26 cellular contexts compared by ENCODE assay signal in genomic region chr3:40679289-40679688, GRCh38.
"Had no signal": no experiment of that assay in that cellular context is flagged by ENCODE, and none has a peak within 500 bp of the region (broad histone marks: within the 10 kb centered on the region; RNA-seq: fewer than 3 reads in every experiment).

No MANE protein-coding gene starts in this region.

- DNase-seq: effector CD4-positive, alpha-beta T cell; endodermal cell; esophagus squamous epithelium; foreskin fibroblast; hippocampal formation; left colon; left ventricle myocardium superior; mucosa of descending colon; naive thymus-derived CD8-positive, alpha-beta T cell; posterior cingulate gyrus; spleen; stimulated activated CD4-positive, alpha-beta T cell treated with anti-CD3 and anti-CD28 coated beads, Interleukin-15, amount 100 ng/mL, for 24 hours; stimulated activated CD4-positive, alpha-beta T cell treated with anti-CD3 and anti-CD28 coated beads, Interleukin-1b, Interleukin-23, amount 100 ng/mL, for 48 hours; stimulated activated CD4-positive, alpha-beta T cell treated with anti-CD3 and anti-CD28 coated beads, Interleukin-4, amount 100 ng/mL, for 24 hours; stimulated activated naive CD4-positive, alpha-beta T cell; stomach; substantia nigra; transverse colon had no signal

- H3K4me3 ChIP-seq: coronary artery, esophagus squamous epithelium, gastroesophageal sphincter, lung, mucosa of descending colon, spleen, stomach, thoracic aorta, transverse colon had no signal

- H3K4me3 Mint-ChIP-seq: endodermal cell; naive thymus-derived CD8-positive, alpha-beta T cell had no signal

- H3K9me3 ChIP-seq: gastroesophageal sphincter, mucosa of descending colon, neutrophil had no signal

- H3K27ac ChIP-seq: coronary artery, esophagus squamous epithelium, gastroesophageal sphincter, neutrophil, spleen, stomach, thoracic aorta, transverse colon had no signal

- H3K36me3 ChIP-seq: esophagus squamous epithelium, gastroesophageal sphincter, neutrophil, spleen, stomach, thoracic aorta, transverse colon had no signal

- ATAC-seq: gastroesophageal sphincter; left colon; left ventricle myocardium superior; mucosa of descending colon; naive thymus-derived CD8-positive, alpha-beta T cell; sciatic nerve had no signal

- FAIRE-seq: endothelial cell of umbilical vein, urothelium cell line had no signal

- H3K4me1 ChIP-seq: gastroesophageal sphincter, spleen, stomach, transverse colon had no signal

- H3K27me3 ChIP-seq: esophagus squamous epithelium, gastroesophageal sphincter, neutrophil, spleen, stomach, transverse colon had no signal

- H3K27ac Mint-ChIP-seq: endodermal cell; naive thymus-derived CD8-positive, alpha-beta T cell had no signal

- H3K36me3 Mint-ChIP-seq: naive thymus-derived CD8-positive, alpha-beta T cell had no signal
